Comparison of ENCODE assay signal across 1 cellular context in the genomic region with DNA sequence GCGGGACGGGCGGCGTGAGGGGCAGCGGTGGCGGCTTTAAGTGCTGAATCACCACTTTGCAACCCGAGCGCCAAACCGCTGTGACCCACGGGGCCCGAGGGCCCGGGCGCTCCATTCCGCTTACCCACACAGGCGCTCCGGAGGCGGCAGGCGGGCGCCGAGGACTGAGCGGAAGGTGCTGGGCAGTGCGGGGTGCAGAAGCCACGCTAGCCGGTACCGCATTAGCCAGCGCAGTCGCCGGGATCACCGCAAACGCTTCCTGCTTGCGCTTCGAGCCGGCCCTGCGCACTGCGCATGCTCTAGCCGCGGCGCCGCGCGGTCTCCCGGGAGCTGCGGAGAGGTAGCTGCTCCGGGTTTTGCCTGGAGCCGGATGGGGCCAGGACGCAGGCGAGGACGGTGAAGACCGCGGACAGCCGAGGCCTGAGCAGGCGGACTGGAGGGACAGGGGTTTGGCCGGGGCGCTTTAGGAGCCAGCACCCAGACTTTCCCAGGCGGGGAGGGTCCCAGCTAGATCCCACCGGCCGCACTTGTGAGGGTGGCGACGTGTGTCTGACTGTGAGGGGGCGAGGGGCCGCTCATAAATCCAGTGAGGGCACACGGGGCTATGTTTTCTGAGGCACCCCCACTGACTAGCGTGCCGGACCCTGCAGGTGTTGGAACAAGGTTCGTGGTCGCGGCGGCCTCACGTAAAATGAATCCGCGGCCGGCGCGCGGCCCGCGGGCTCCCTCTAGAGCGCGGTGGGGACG.
TF ChIP-seq lines count a peak whose summit lies in the region.

Gene IDE (minus strand): TSS at position 296 of the 747 bp plus-strand sequence. CDS start 74 bp downstream, at position 222.

TF ChIP-seq in K562, 482 proteins besides CTCF, POLR2A, EP300 and RAD21 (continued from another document and continues in another):
- TF ChIP-seq RBBP5 (IDR thresholded peaks at IDR 0.05; ENCODE audit: borderline replicate concordance, insufficient read depth, low read length, poor library complexity, severe bottlenecking) (peak; percentile 67), U2AF2 (optimal IDR thresholded peaks at IDR 0.05; ENCODE audit: low read depth, low read length) (no peak), ZNF445 (CRISPR knock-in tag; IDR thresholded peaks at IDR 0.05; ENCODE audit: low read depth) (no peak), CHD7 (IDR thresholded peaks at IDR 0.05; ENCODE audit: low read depth, low read length) (no peak), ZNF384 (IDR thresholded peaks at IDR 0.05; ENCODE audit: low read depth, low read length) (no peak), ZNF212 (CRISPR knock-in tag; IDR thresholded peaks at IDR 0.05) (no peak), ETS2 (tag; IDR thresholded peaks at IDR 0.05; ENCODE audit: borderline replicate concordance, poor library complexity, severe bottlenecking) (no peak), PCBP1 (IDR thresholded peaks at IDR 0.05; ENCODE audit: low read depth, low read length, poor library complexity, severe bottlenecking) (no peak), ZNF668 (CRISPR knock-in tag; IDR thresholded peaks at IDR 0.05) (no peak), ZNF324 (CRISPR knock-in tag; IDR thresholded peaks at IDR 0.05) (no peak), TCF3 (CRISPR knock-in tag; IDR thresholded peaks at IDR 0.05) (no peak), ZNF263 (CRISPR knock-in tag; IDR thresholded peaks at IDR 0.05; ENCODE audit: borderline replicate concordance) (no peak), PHF8 (IDR thresholded peaks at IDR 0.05; ENCODE audit: borderline replicate concordance, low read length) (peak; percentile 85), MTF1 (CRISPR knock-in tag; IDR thresholded peaks at IDR 0.05; ENCODE audit: borderline replicate concordance) (no peak), EP400 (IDR thresholded peaks at IDR 0.05) (peak; percentile 85), ILK (tag; IDR thresholded peaks at IDR 0.05; ENCODE audit: borderline replicate concordance, low read depth) (no peak), TARDBP (IDR thresholded peaks at IDR 0.05) (no peak), JUN (IDR thresholded peaks at IDR 0.05; ENCODE audit: borderline replicate concordance, low read depth, low read length) (no peak), JUN (CRISPR knock-in tag; IDR thresholded peaks at IDR 0.05; ENCODE audit: borderline replicate concordance) (no peak), NUFIP1 (IDR thresholded peaks at IDR 0.05; ENCODE audit: partially characterized antibody) (no peak), CAMTA2 (CRISPR knock-in tag; conservative IDR thresholded peaks at IDR 0.05) (no peak), SMARCC2 (IDR thresholded peaks at IDR 0.05; ENCODE audit: low read depth) (no peak), NCOA6 (IDR thresholded peaks at IDR 0.05) (no peak), RBM25 (IDR thresholded peaks at IDR 0.05; ENCODE audit: low read depth, low read length, severe bottlenecking) (no peak), KDM4B (IDR thresholded peaks at IDR 0.05; ENCODE audit: borderline replicate concordance in 2 of 2, low read depth in 1 of 2) (no peak), E2F8 (IDR thresholded peaks at IDR 0.05; ENCODE audit: low read depth, partially characterized antibody) (no peak), RBM22 (IDR thresholded peaks at IDR 0.05; ENCODE audit: low read depth, low read length, poor library complexity, severe bottlenecking) (no peak), ZBTB7A (IDR thresholded peaks at IDR 0.05; ENCODE audit: borderline replicate concordance, control insufficient read depth, low read depth, low read length) (peak; percentile 37), BHLHE40 (IDR thresholded peaks at IDR 0.05; ENCODE audit: low read length) (no peak), ZEB2 (IDR thresholded peaks at IDR 0.05) (peak; percentile 28; the same call in 1 of the 2 replicates), SMARCA5 (IDR thresholded peaks at IDR 0.05) (peak; percentile 38; the same call in 1 of the 2 replicates), CEBPZ (IDR thresholded peaks at IDR 0.05; ENCODE audit: borderline replicate concordance, low read depth, low read length) (no peak), ZBTB17 (CRISPR knock-in tag; IDR thresholded peaks at IDR 0.05) (no peak; the same call in 1 of the 2 replicates), ZNF75A (CRISPR knock-in tag; IDR thresholded peaks at IDR 0.05) (no peak), TGIF2 (CRISPR knock-in tag; IDR thresholded peaks at IDR 0.05) (peak; percentile 28; the same call in 1 of the 2 replicates), POLR2H (tag; IDR thresholded peaks at IDR 0.05; ENCODE audit: low read depth) (no peak), NR2C1 (IDR thresholded peaks at IDR 0.05) (no peak), NR2C1 (tag; IDR thresholded peaks at IDR 0.05) (no peak), NCOR1 (IDR thresholded peaks at IDR 0.05) (no peak), CBX8 (IDR thresholded peaks at IDR 0.05; ENCODE audit: borderline replicate concordance, extremely low read depth, low read depth, low read length, poor library complexity, severe bottlenecking) (no peak), HMG20A (CRISPR knock-in tag; conservative IDR thresholded peaks at IDR 0.05) (no peak)
- TF ChIP-seq, protein P1, sequence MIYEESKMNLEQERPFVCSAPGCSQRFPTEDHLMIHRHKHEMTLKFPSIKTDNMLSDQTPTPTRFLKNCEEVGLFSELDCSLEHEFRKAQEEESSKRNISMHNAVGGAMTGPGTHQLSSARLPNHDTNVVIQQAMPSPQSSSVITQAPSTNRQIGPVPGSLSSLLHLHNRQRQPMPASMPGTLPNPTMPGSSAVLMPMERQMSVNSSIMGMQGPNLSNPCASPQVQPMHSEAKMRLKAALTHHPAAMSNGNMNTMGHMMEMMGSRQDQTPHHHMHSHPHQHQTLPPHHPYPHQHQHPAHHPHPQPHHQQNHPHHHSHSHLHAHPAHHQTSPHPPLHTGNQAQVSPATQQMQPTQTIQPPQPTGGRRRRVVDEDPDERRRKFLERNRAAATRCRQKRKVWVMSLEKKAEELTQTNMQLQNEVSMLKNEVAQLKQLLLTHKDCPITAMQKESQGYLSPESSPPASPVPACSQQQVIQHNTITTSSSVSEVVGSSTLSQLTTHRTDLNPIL (CRISPR knock-in tag; IDR thresholded peaks at IDR 0.05) = no peak
